Comparison of ENCODE assay signal across 8 cellular contexts in genomic region chr3:63937661-63938651, GRCh38. TPM values are rescaled to one million over a fixed set of nuclear protein-coding genes. Genes with fewer than 3 reads are reported as not detected.
A peak's percentile ranks its signal among the peaks of the same experiment; 100 is the strongest.
DNase-seq lines count a peak whose midpoint lies in the region; ATAC-seq and TF ChIP-seq lines count a peak whose summit lies in the region.

No MANE protein-coding gene starts in this region.

- H3K36me3 ChIP-seq in tibial nerve = no peaks in the 10 kb centered on the region

- H3K9me3 ChIP-seq in tibial nerve = no peaks in the 10 kb centered on the region

- no peak overlapping the region for H3K27ac ChIP-seq in tibial nerve

- H3K4me1 ChIP-seq in tibial nerve = peaks cover 0 to 47% (median 10%) of the 10 kb centered on the region in 4 donors

- 81 to 82% methylated on average over 6 of the region's 6 CpGs for WGBS in tibial nerve, 2 donors

- no peaks in the 10 kb centered on the region for H3K27me3 ChIP-seq in tibial nerve

- TF ChIP-seq POLR2A in tibial nerve (IDR thresholded peaks at IDR 0.05) = no peak

- H3K4me3 ChIP-seq in tibial nerve = no peak overlapping the region

- no peak for TF ChIP-seq CTCF in tibial nerve (IDR thresholded peaks at IDR 0.05)

- DNase-seq in NCI-H524 (lab: John Stamatoyannopoulos, UW) (peak; percentile 51 to 65), left kidney (ENCODE audit: low read depth, low spot score) (peak; percentile 25), tibial nerve (ENCODE audit: low spot score in 2 of 2) (no peak), putamen (ENCODE audit: low spot score) (no peak), NCI-H1417 (lab: John Stamatoyannopoulos, UW) (no peak)
- DNase-seq in activated effector memory CD4-positive, alpha-beta T cell treated with anti-CD3 and anti-CD28 coated beads, Interleukin-2, amount 50 U/mL, for 16 hours = no peak

- ATAC-seq in GM18861 (IDR thresholded peaks at IDR 0.05; ENCODE audit: unreplicated experiment) (peak; percentile 50), HG02610 (IDR thresholded peaks at IDR 0.05; ENCODE audit: unreplicated experiment) (peak; percentile 69)

- TF ChIP-seq EP300 in tibial nerve (IDR thresholded peaks at IDR 0.05) = no peak

RNA-seq across cellular contexts. Expression of gene SCAANT1, which starts 25.8 kb away (rescaled TPM):
- not detected for total RNA-seq in tibial nerve

Comparison
In these comparisons a context has a peak if more than half of its experiments do, and no peak if none do; other contexts are left out.
1. DNase-seq: peak in NCI-H524 (2 of 2) and left kidney (single experiment); none in tibial nerve (0 of 2), putamen (single experiment), NCI-H1417 (0 of 3) and activated effector memory CD4-positive, alpha-beta T cell treated with anti-CD3 and anti-CD28 coated beads, Interleukin-2, amount 50 U/mL, for 16 hours (single experiment).